Comparison of ENCODE assay signal across 15 cellular contexts in genomic region chr6:43799671-43800623, GRCh38. TPM values are rescaled to one million over a fixed set of nuclear protein-coding genes. Genes with fewer than 3 reads are reported as not detected.
DNase-seq lines count a peak whose midpoint lies in the region; ATAC-seq, FAIRE-seq and TF ChIP-seq lines count a peak whose summit lies in the region.
"Had no signal": no experiment of that assay in that cellular context is flagged by ENCODE, and none has a peak within 500 bp of the region (broad histone marks: within the 10 kb centered on the region; RNA-seq: fewer than 3 reads in every experiment).

No MANE protein-coding gene starts in this region.

- CTCF ChIA-PET in HEK293 (lab: Yijun Ruan, JAX), result interaction anchor here (0.7 to 1.2 kb wide), 3 partner anchors 8 to 133 kb away, joined by 3 to 4 read pairs (median 3); no protein-coding TSS in a partner anchor

- no peak for TF ChIP-seq POLR2A in GM12892 (IDR thresholded peaks at IDR 0.05; ENCODE audit: low read depth, low read length)

- H3K27ac ChIP-seq in 22Rv1 (peak overlapping the region; percentile 87), HEK293 (ENCODE audit: extremely low read depth, low read depth, low read length) (no peak overlapping the region), lower lobe of right lung (peak overlapping the region; percentile 60)
- H3K27ac ChIP-seq: SK-N-MC, suprapubic skin had no signal

- TF ChIP-seq CTCF in 22Rv1 (IDR thresholded peaks at IDR 0.05) (no peak), HEK293 (tag by site-specific recombination; IDR thresholded peaks at IDR 0.05) (no peak), lower lobe of right lung (IDR thresholded peaks at IDR 0.05) (no peak)

- FAIRE-seq in GM12892 (lab: Jason Lieb, UNC), result no peak
- FAIRE-seq: GM18507 had no signal

- H3K36me3 ChIP-seq in HEK293 (ENCODE audit: control insufficient read depth in 2 of 2, insufficient read depth in 1 of 2, low read length in 2 of 2) (no peaks in the 10 kb centered on the region), lower lobe of right lung (no peaks in the 10 kb centered on the region)
- H3K36me3 ChIP-seq: suprapubic skin had no signal

- intact Hi-C loops in lower lobe of right lung (cut with DNase I), result no loop called here

- DNase-seq in SKM-1 (lab: John Stamatoyannopoulos, UW; ENCODE audit: unreplicated experiment) (peak; percentile 97), lower lobe of right lung (no peak), DMS79 (lab: John Stamatoyannopoulos, UW) (no peak), DMS 273 treated with DMSO at 0.1 percent for 48 hours (lab: John Stamatoyannopoulos, UW) (no peak), GM12892 (ENCODE audit: insufficient read length) (no peak)
- DNase-seq in activated effector memory CD4-positive, alpha-beta T cell treated with Interleukin-2 at 50 U/mL for 16 hours, result no peak
- DNase-seq: CD8-positive, alpha-beta T cell; glutamatergic neuron; H7; NCI-H1930 had no signal

- no peaks in the 10 kb centered on the region for H3K27me3 ChIP-seq in lower lobe of right lung (ENCODE audit: low read depth)
- H3K27me3 ChIP-seq: suprapubic skin had no signal

- H3K9me3 ChIP-seq in HEK293 (ENCODE audit: control insufficient read depth, insufficient read depth, low read depth, low read length), result no peaks in the 10 kb centered on the region
- no peaks in the 10 kb centered on the region for H3K9me3 ChIP-seq in lower lobe of right lung
- H3K9me3 ChIP-seq: suprapubic skin had no signal

- no peaks in the 10 kb centered on the region for H3K4me1 ChIP-seq in HEK293 (ENCODE audit: control insufficient read depth, insufficient read depth, low read length)
- peaks cover 62% of the 10 kb centered on the region for H3K4me1 ChIP-seq in lower lobe of right lung

- H3K4me3 ChIP-seq in HEK293 (ENCODE audit: low read depth, low read length) (no peak overlapping the region), lower lobe of right lung (no peak overlapping the region)
- H3K4me3 ChIP-seq: SK-N-MC, suprapubic skin had no signal

- ATAC-seq in lower lobe of right lung, result peak in 1 of 2 donors; percentile 2
- ATAC-seq: CD8-positive, alpha-beta T cell had no signal

- POLR2A ChIA-PET in HEK293 (lab: Yijun Ruan, JAX), result no interaction called here

TF ChIP-seq in HEK293, 187 proteins besides CTCF, POLR2A, EP300 and RAD21:
- peak; percentile 62 for TF ChIP-seq ZNF366 (tag by site-specific recombination; conservative IDR thresholded peaks at IDR 0.05)
- TF ChIP-seq ZNF140 (tag by site-specific recombination; IDR thresholded peaks at IDR 0.05), result no peak
- peak; percentile 41; the same call in 1 of the 2 replicates for TF ChIP-seq SP3 (tag by site-specific recombination; IDR thresholded peaks at IDR 0.05)
- TF ChIP-seq ZNF660 (tag by site-specific recombination; IDR thresholded peaks at IDR 0.05), result no peak
- peak; percentile 91 for TF ChIP-seq PRDM1 (tag by site-specific recombination; IDR thresholded peaks at IDR 0.05)
- 0 out of 2 replicates have a peak, but pooled peaks have one; percentile 23 for TF ChIP-seq KLF1 (tag by site-specific recombination; IDR thresholded peaks at IDR 0.05)
- TF ChIP-seq ZNF549 (tag by site-specific recombination; IDR thresholded peaks at IDR 0.05), result no peak
- TF ChIP-seq ZBTB17 (tag by site-specific recombination; IDR thresholded peaks at IDR 0.05), result no peak
- TF ChIP-seq BCL11A (tag by site-specific recombination; IDR thresholded peaks at IDR 0.05; ENCODE audit: low read depth), result no peak
- peak; percentile 31; the same call in 1 of the 2 replicates for TF ChIP-seq ZFHX2 (tag by site-specific recombination; conservative IDR thresholded peaks at IDR 0.05)
- TF ChIP-seq ZSCAN16 (tag by site-specific recombination; IDR thresholded peaks at IDR 0.05), result no peak
- no peak for TF ChIP-seq ZNF239 (tag by site-specific recombination; IDR thresholded peaks at IDR 0.05)
- TF ChIP-seq ZNF623 (tag by site-specific recombination; IDR thresholded peaks at IDR 0.05), result peak; percentile 91
- TF ChIP-seq ZNF529 (tag by site-specific recombination; IDR thresholded peaks at IDR 0.05; ENCODE audit: insufficient replicate concordance), result no peak
- TF ChIP-seq ZNF302 (tag by site-specific recombination; IDR thresholded peaks at IDR 0.05; ENCODE audit: low read depth), result no peak

RNA-seq across cellular contexts. Expression of gene VEGFA, which starts 29.9 kb away (rescaled TPM):
- 196 TPM for total RNA-seq in lower lobe of right lung
- 66.3 TPM for polyA plus RNA-seq in GM12892 (2012; ENCODE audit: missing spikeins)
